5 cellular contexts compared by ENCODE assay signal in genomic region chr3:87135412-87135811, GRCh38.
"Had no signal": no experiment of that assay in that cellular context is flagged by ENCODE, and none has a peak within 500 bp of the region (broad histone marks: within the 10 kb centered on the region; RNA-seq: fewer than 3 reads in every experiment).

No MANE protein-coding gene starts in this region.

- H3K4me3 Mint-ChIP-seq: IgD-negative memory B cell had no signal

- H3K4me1 Mint-ChIP-seq: IgD-negative memory B cell had no signal

- H3K27ac Mint-ChIP-seq: IgD-negative memory B cell had no signal

- H3K36me3 Mint-ChIP-seq: IgD-negative memory B cell had no signal

- H3K4me3 ChIP-seq: K562 had no signal

- DNase-seq: IMR-90 had no signal

- ATAC-seq: K562 had no signal

- FAIRE-seq: HTR-8/SVneo, K562 had no signal

- H3K27ac ChIP-seq: HL-60 had no signal
